ENCODE assay signal across 21 cellular contexts in genomic region chr2:217641987-217642386, GRCh38.
A peak's percentile ranks its signal among the peaks of the same experiment; 100 is the strongest.
DNase-seq lines count a peak whose midpoint lies in the region; ATAC-seq and TF ChIP-seq lines count a peak whose summit lies in the region.
"Had no signal": no experiment of that assay in that cellular context is flagged by ENCODE, and none has a peak within 500 bp of the region (broad histone marks: within the 10 kb centered on the region; RNA-seq: fewer than 3 reads in every experiment).

No MANE protein-coding gene starts in this region.

- TF ChIP-seq POLR2A in vagina (IDR thresholded peaks at IDR 0.05) (no peak), erythroblast (IDR thresholded peaks at IDR 0.05; ENCODE audit: low read length) (no peak)

- DNase-seq in Right ventricle myocardium superior (no peak), right atrium auricular region (ENCODE audit: low spot score) (no peak), lower lobe of right lung (no peak), vagina (ENCODE audit: extremely low spot score in 2 of 2) (no peak), NCI-H187 treated with DMSO at 0.1 percent for 48 hours (lab: John Stamatoyannopoulos, UW) (no peak), erythroblast (lab: John Stamatoyannopoulos, UW) (no peak)
- DNase-seq: AML-193; C1 segment of cervical spinal cord; CD8-positive, alpha-beta T cell; DMS153; IMR-90; NCI-H1092 treated with DMSO at 0.1 percent for 48 hours; NCI-H146; NCI-H2029 treated with DMSO at 0.1 percent for 48 hours; NCI-H345; NCI-H524 treated with DMSO at 0.1 percent for 48 hours; OCI-M1; SHP77 treated with DMSO at 0.1 percent for 48 hours had no signal

- H3K36me3 ChIP-seq in right atrium auricular region (no peaks in the 10 kb centered on the region), lower lobe of right lung (no peaks in the 10 kb centered on the region), subcutaneous abdominal adipose tissue (ENCODE audit: control insufficient read depth in 5 of 5, insufficient read depth in 5 of 5, low read length in 5 of 5) (no peaks in the 10 kb centered on the region), vagina (no peaks in the 10 kb centered on the region)

- H3K27ac ChIP-seq in right atrium auricular region (no peak overlapping the region), lower lobe of right lung (no peak overlapping the region), subcutaneous abdominal adipose tissue (ENCODE audit: low read depth, low read length) (peak overlapping the region; percentile 2), vagina (peak overlapping the region; percentile 58)
- H3K27ac ChIP-seq: KMS-11 had no signal

- peak; percentile 59 for ATAC-seq in Right ventricle myocardium superior (ENCODE audit: poor library complexity)
- ATAC-seq in lower lobe of right lung, result peak; percentile 29 to 42
- ATAC-seq in HG02973 (IDR thresholded peaks at IDR 0.05; ENCODE audit: unreplicated experiment), result no peak
- ATAC-seq: CD8-positive, alpha-beta T cell had no signal

- no peak overlapping the region for H3K9ac ChIP-seq in subcutaneous abdominal adipose tissue (ENCODE audit: low read length in 5 of 5)
- H3K9ac ChIP-seq: KMS-11 had no signal

- H3K9me3 ChIP-seq in right atrium auricular region (no peaks in the 10 kb centered on the region), lower lobe of right lung (no peaks in the 10 kb centered on the region), subcutaneous abdominal adipose tissue (ENCODE audit: control insufficient read depth in 5 of 5, low read length in 5 of 5) (no peaks in the 10 kb centered on the region), vagina (no peaks in the 10 kb centered on the region)

- intact Hi-C loops in Right ventricle myocardium superior (cut with DNase I), result no loop called here
- intact Hi-C loops in lower lobe of right lung (cut with DNase I), result no loop called here
- intact Hi-C loops in vagina (cut with DNase I), result no loop called here

- no peak for TF ChIP-seq CTCF in right atrium auricular region (IDR thresholded peaks at IDR 0.05)
- TF ChIP-seq CTCF in lower lobe of right lung (IDR thresholded peaks at IDR 0.05), result no peak
- TF ChIP-seq CTCF in vagina (IDR thresholded peaks at IDR 0.05), result no peak

- H3K4me3 ChIP-seq in right atrium auricular region (no peak overlapping the region), lower lobe of right lung (no peak overlapping the region), subcutaneous abdominal adipose tissue (ENCODE audit: low read depth in 1 of 5, low read length in 5 of 5) (no peak overlapping the region), vagina (no peak overlapping the region)

- H3K4me1 ChIP-seq in right atrium auricular region (peaks cover 0 to 31% of the 10 kb centered on the region in 2 donors), lower lobe of right lung (peaks cover 4% of the 10 kb centered on the region), subcutaneous abdominal adipose tissue (ENCODE audit: control insufficient read depth in 5 of 5, insufficient read depth in 5 of 5, low read length in 5 of 5) (peaks cover 3 to 22% (median 7%) of the 10 kb centered on the region in 5 donors), vagina (peaks cover 24% of the 10 kb centered on the region)

- H3K27me3 ChIP-seq in right atrium auricular region (no peaks in the 10 kb centered on the region), lower lobe of right lung (ENCODE audit: low read depth) (no peaks in the 10 kb centered on the region), subcutaneous abdominal adipose tissue (ENCODE audit: control insufficient read depth in 5 of 5, insufficient read depth in 4 of 5, low read length in 5 of 5) (no peaks in the 10 kb centered on the region), vagina (no peaks in the 10 kb centered on the region)

Comparison
In these comparisons a context has a peak if more than half of its experiments do, and no peak if none do; other contexts are left out.
1. H3K27ac ChIP-seq: peak in subcutaneous abdominal adipose tissue (single experiment) and vagina (single experiment); none in right atrium auricular region (0 of 2) and lower lobe of right lung (single experiment).